In genomic region chr13:114035583-114036501, GRCh38 we compare ENCODE assay signal across 9 cellular contexts.
DNase-seq lines count a peak whose midpoint lies in the region; ATAC-seq, FAIRE-seq and TF ChIP-seq lines count a peak whose summit lies in the region.
"Had no signal": no experiment of that assay in that cellular context is flagged by ENCODE, and none has a peak within 500 bp of the region (broad histone marks: within the 10 kb centered on the region; RNA-seq: fewer than 3 reads in every experiment).

No MANE protein-coding gene starts in this region.

- H3K9me3 ChIP-seq in mammary epithelial cell (replicated peaks; ENCODE audit: insufficient read depth, low read length) (no peaks in the 10 kb centered on the region), endothelial cell of umbilical vein (replicated peaks; ENCODE audit: control insufficient read depth, insufficient read depth, low read length) (no peaks in the 10 kb centered on the region), mesodermal cell (ENCODE audit: control insufficient read depth, low read length) (no peaks in the 10 kb centered on the region), upper lobe of right lung (no peaks in the 10 kb centered on the region)

- 33% methylated on average over 21 of the region's 39 CpGs for WGBS in mammary epithelial cell (ENCODE audit: low coverage, missing lambda C conversion rate)
- WGBS in mesodermal cell (ENCODE audit: insufficient coverage in 2 of 2), 2 experiments = 65% methylated on average over 35 to 38 of the region's 39 CpGs

- CTCF ChIA-PET in mammary epithelial cell (lab: Charles Lee; ENCODE audit: low non-redundant PET) (no interaction called here), endothelial cell of umbilical vein (lab: Charles Lee) (interaction anchor here (0.7 to 1.9 kb wide), 3 partner anchors 10 to 93 kb away, joined by 3 to 4 read pairs (median 3); no protein-coding TSS in a partner anchor), HEK293T (lab: Yijun Ruan, JAX) (no interaction called here)

- H3K79me2 ChIP-seq in mammary epithelial cell (ENCODE audit: insufficient read depth, low read length) (no peaks in the 10 kb centered on the region), endothelial cell of umbilical vein (ENCODE audit: control insufficient read depth, insufficient read depth, low read length) (peaks cover 80% of the 10 kb centered on the region)

- ATAC-seq in upper lobe of right lung = peak; percentile 4
- ATAC-seq: GM12878 had no signal

- H3K27me3 ChIP-seq in mammary epithelial cell (ENCODE audit: insufficient read depth, low read length) = peaks cover 2% of the 10 kb centered on the region
- no peaks in the 10 kb centered on the region for H3K27me3 ChIP-seq in endothelial cell of umbilical vein (ENCODE audit: control insufficient read depth in 2 of 2, insufficient read depth in 2 of 2, low read length in 2 of 2)
- H3K27me3 ChIP-seq in upper lobe of right lung = no peaks in the 10 kb centered on the region

- H3K27ac ChIP-seq in mammary epithelial cell (ENCODE audit: insufficient read depth, low read depth, low read length) (no peak overlapping the region), endothelial cell of umbilical vein (ENCODE audit: insufficient read depth, low read depth, low read length) (peak overlapping the region; percentile 1), mesodermal cell (ENCODE audit: low read depth, low read length, severe bottlenecking) (peak overlapping the region; percentile 62), upper lobe of right lung (no peak overlapping the region)

- POLR2A ChIA-PET in endothelial cell of umbilical vein (lab: Charles Lee) = no interaction called here
- POLR2A ChIA-PET in HEK293T (lab: Yijun Ruan, JAX) = no interaction called here

- FAIRE-seq in endothelial cell of umbilical vein (lab: Jason Lieb, UNC) = peak; percentile 88
- FAIRE-seq: GM12878 had no signal

- BruUV-seq in mammary epithelial cell (replicated peaks; lab: Mats Ljungman, UMichigan) (no TSS peak), endothelial cell of umbilical vein (replicated peaks; lab: Mats Ljungman, UMichigan) (no TSS peak)

- H3K9ac ChIP-seq in mammary epithelial cell (ENCODE audit: insufficient read depth, low read length) = no peak overlapping the region
- H3K9ac ChIP-seq in endothelial cell of umbilical vein (replicated peaks; ENCODE audit: extremely low read depth, insufficient read depth, low read length) = peak overlapping the region; percentile 4

- H3K36me3 ChIP-seq in mammary epithelial cell (ENCODE audit: insufficient read depth, low read length) = no peaks in the 10 kb centered on the region
- H3K36me3 ChIP-seq in endothelial cell of umbilical vein (ENCODE audit: control insufficient read depth in 2 of 2, extremely low read depth in 1 of 2, insufficient read depth in 2 of 2, low read length in 2 of 2) = peaks cover 0 to 7% of the 10 kb centered on the region in 2 experiments
- H3K36me3 ChIP-seq in mesodermal cell (ENCODE audit: control insufficient read depth, insufficient read depth, low read length) = peaks cover 52% of the 10 kb centered on the region
- H3K36me3 ChIP-seq in upper lobe of right lung = no peaks in the 10 kb centered on the region

- H3K4me1 ChIP-seq in mammary epithelial cell (ENCODE audit: insufficient read depth, low read length) (no peaks in the 10 kb centered on the region), endothelial cell of umbilical vein (ENCODE audit: control insufficient read depth, extremely low read depth, insufficient read depth, low read length) (peaks cover 25% of the 10 kb centered on the region), mesodermal cell (ENCODE audit: control insufficient read depth, insufficient read depth, low read length, poor library complexity, severe bottlenecking) (peaks cover 33% of the 10 kb centered on the region), upper lobe of right lung (peaks cover 26% of the 10 kb centered on the region)

- no peaks in the 10 kb centered on the region for H3K9me1 ChIP-seq in endothelial cell of umbilical vein (replicated peaks; ENCODE audit: control insufficient read depth, extremely low read depth, insufficient read depth, low read length)

- no peak overlapping the region for H3K4me2 ChIP-seq in mammary epithelial cell (ENCODE audit: insufficient read depth, low read depth, low read length)
- peak overlapping the region; percentile 29 for H3K4me2 ChIP-seq in endothelial cell of umbilical vein (ENCODE audit: insufficient read depth, low read length)

- intact Hi-C loops in mammary epithelial cell (cut with micrococcal nuclease) (no loop called here), endothelial cell of umbilical vein (cut with micrococcal nuclease) (loop anchor here (2.0 kb wide), 3 partner anchors 21 to 31 kb away; no protein-coding TSS in a partner anchor), upper lobe of right lung (cut with DNase I) (no loop called here)

- peaks cover 2% of the 10 kb centered on the region for H4K20me1 ChIP-seq in mammary epithelial cell (ENCODE audit: insufficient read depth, low read length)
- H4K20me1 ChIP-seq in endothelial cell of umbilical vein (replicated peaks; ENCODE audit: control insufficient read depth, extremely low read depth, insufficient read depth, low read length) = no peaks in the 10 kb centered on the region

- DNase-seq in T47D (ENCODE audit: low read depth in 1 of 2, low spot score in 1 of 2) (peak; percentile 58 to 94), mammary epithelial cell (no peak), endothelial cell of umbilical vein (ENCODE audit: low read depth, low spot score) (peak; percentile 47), upper lobe of right lung (no peak), NCI-H446 treated with DMSO at 0.1 percent for 48 hours (lab: John Stamatoyannopoulos, UW) (no peak), HuH-7.5 (ENCODE audit: low spot score) (no peak), HEK293T (ENCODE audit: extremely low spot score) (no peak)

- TF ChIP-seq CTCF in mammary epithelial cell (conservative IDR thresholded peaks at IDR 0.05 in 1 of 2, IDR thresholded peaks at IDR 0.05 in 1 of 2; ENCODE audit: extremely low read depth in 1 of 2, insufficient read depth in 1 of 2, low read depth in 1 of 2, low read length in 2 of 2) (no peak), endothelial cell of umbilical vein (IDR thresholded peaks at IDR 0.05; ENCODE audit: extremely low read depth in 1 of 2, insufficient read depth in 1 of 2, low read depth in 1 of 2, low read length in 2 of 2) (no peak), upper lobe of right lung (IDR thresholded peaks at IDR 0.05) (no peak)

- dilution Hi-C loops in mammary epithelial cell (cut with HindIII; ENCODE audit: low sequenced_read_pairs) (loop anchor here (10.0 kb wide), 1 partner anchor 81 kb away; no protein-coding TSS in a partner anchor), endothelial cell of umbilical vein (cut with MboI; ENCODE audit: extremely low pct_ligation_motif_present, low sequenced_read_pairs) (no loop called here)

- no peak for TF ChIP-seq POLR2A in endothelial cell of umbilical vein (IDR thresholded peaks at IDR 0.05; ENCODE audit: low read depth, low read length)

- in situ Hi-C loops in T47D (cut with HindIII; ENCODE audit: low pct_unique_long_range_greater_than_20kb, low sequenced_read_pairs) = no loop called here
- in situ Hi-C loops in mammary epithelial cell (cut with MboI; ENCODE audit: low sequenced_read_pairs in 2 of 2) = no loop called here

- no peak overlapping the region for H2AFZ ChIP-seq in mammary epithelial cell (ENCODE audit: low read depth, low read length)
- no peak overlapping the region for H2AFZ ChIP-seq in endothelial cell of umbilical vein (ENCODE audit: low read depth, low read length)

- H3K4me3 ChIP-seq in mammary epithelial cell (replicated peaks in 1 of 3; ENCODE audit: insufficient read depth in 1 of 3, low read depth in 2 of 3, low read length in 3 of 3) (no peak overlapping the region), endothelial cell of umbilical vein (replicated peaks in 1 of 3; ENCODE audit: insufficient read depth in 1 of 3, low read depth in 1 of 3, low read length in 3 of 3) (no peak overlapping the region), mesodermal cell (ENCODE audit: extremely low read depth, insufficient read depth, low read length, poor library complexity, severe bottlenecking) (no peak overlapping the region), upper lobe of right lung (no peak overlapping the region)
- H3K4me3 ChIP-seq: GM12878 had no signal

TF ChIP-seq in endothelial cell of umbilical vein, 7 proteins besides CTCF, POLR2A, EP300 and RAD21:
- TF ChIP-seq GATA2 (IDR thresholded peaks at IDR 0.05; ENCODE audit: insufficient read depth, insufficient read length, low read depth, low read length) (no peak), MAX (IDR thresholded peaks at IDR 0.05; ENCODE audit: insufficient read depth, insufficient read length) (no peak), JUN (IDR thresholded peaks at IDR 0.05; ENCODE audit: borderline replicate concordance, insufficient read depth, insufficient read length, low read depth) (no peak), POLR2AphosphoS5 (IDR thresholded peaks at IDR 0.05; ENCODE audit: insufficient read depth, low read depth, low read length) (no peak), MYC (IDR thresholded peaks at IDR 0.05; ENCODE audit: low read depth, low read length) (no peak), FOS (IDR thresholded peaks at IDR 0.05; ENCODE audit: borderline replicate concordance, insufficient read depth, low read length) (no peak), EZH2 (IDR thresholded peaks at IDR 0.05; ENCODE audit: borderline replicate concordance, low read depth, low read length, severe bottlenecking) (no peak)

TF ChIP-seq in HEK293T, 16 proteins besides CTCF, POLR2A, EP300 and RAD21:
- TF ChIP-seq NFRKB (IDR thresholded peaks at IDR 0.05) (no peak), FOXA1 (IDR thresholded peaks at IDR 0.05) (no peak), HDGF (IDR thresholded peaks at IDR 0.05; ENCODE audit: borderline replicate concordance) (no peak), FOXK2 (IDR thresholded peaks at IDR 0.05) (no peak), TARDBP (IDR thresholded peaks at IDR 0.05) (no peak), SP1 (IDR thresholded peaks at IDR 0.05) (no peak), ELF4 (IDR thresholded peaks at IDR 0.05) (no peak)

Comparison
In these comparisons a context has a peak if more than half of its experiments do, and no peak if none do; other contexts are left out.
1. DNase-seq: peak in T47D (2 of 2) and endothelial cell of umbilical vein (single experiment); none in mammary epithelial cell (single experiment), upper lobe of right lung (single experiment), NCI-H446 treated with DMSO at 0.1 percent for 48 hours (single experiment), HuH-7.5 (single experiment) and HEK293T (single experiment).
2. H3K27ac ChIP-seq: peak in endothelial cell of umbilical vein (single experiment) and mesodermal cell (single experiment); none in mammary epithelial cell (single experiment) and upper lobe of right lung (single experiment).